8 cellular contexts compared by ENCODE assay signal in genomic region chr19:13838943-13839192, GRCh38. TPM values are rescaled to one million over a fixed set of nuclear protein-coding genes. Genes with fewer than 3 reads are reported as not detected.
DNase-seq lines count a peak whose midpoint lies in the region; ATAC-seq, FAIRE-seq and TF ChIP-seq lines count a peak whose summit lies in the region.

No MANE protein-coding gene starts in this region.

- peak overlapping the region; percentile 93 for H3K4me2 ChIP-seq in skeletal muscle satellite cell (ENCODE audit: low read length)

- TF ChIP-seq CTCF in fibroblast of mammary gland (conservative IDR thresholded peaks at IDR 0.05; ENCODE audit: control insufficient read depth, insufficient read depth, low read depth, low read length), result no peak

- CTCF ChIA-PET in T-cell (lab: Charles Lee), result interaction anchor here in 1 of 2 donors (2.0 kb wide), 1 partner anchor 23 kb away, joined by 10 read pairs; no protein-coding TSS in a partner anchor

- peaks cover 58 to 73% (median 61%) of the 10 kb centered on the region in 3 donors for H3K4me1 Mint-ChIP-seq in T-cell

- TF ChIP-seq POLR2A in GM12892 (IDR thresholded peaks at IDR 0.05; ENCODE audit: low read depth, low read length), result no peak

- POLR2A ChIA-PET in T-cell (lab: Charles Lee), result interaction anchor here (0.7 to 1.5 kb wide), 3 partner anchors 9 to 23 kb away, joined by 3 read pairs; no protein-coding TSS in a partner anchor

- H3K27me3 Mint-ChIP-seq in T-cell, result no peaks in the 10 kb centered on the region

- H3K4me3 ChIP-seq in fibroblast of mammary gland (ENCODE audit: control insufficient read depth, low read depth, low read length) (peak overlapping the region; percentile 88), skeletal muscle satellite cell (ENCODE audit: low read length) (peak overlapping the region; percentile 95)

- no peaks in the 10 kb centered on the region for H3K9me3 Mint-ChIP-seq in T-cell

- H3K4me1 ChIP-seq in skeletal muscle satellite cell (ENCODE audit: control insufficient read depth, insufficient read depth, low read length), result peaks cover 61% of the 10 kb centered on the region

- peaks cover 58% of the 10 kb centered on the region for H3K36me3 ChIP-seq in skeletal muscle satellite cell (ENCODE audit: insufficient read depth, low read length)

- in situ Hi-C loops in ACHN (cut with HindIII; ENCODE audit: low pct_ligation_motif_present, low pct_unique_long_range_greater_than_20kb, low sequenced_read_pairs), result no loop called here

- peak; percentile 96 for FAIRE-seq in GM12892 (lab: Jason Lieb, UNC)

- no peak for DNase-seq in GM12892 (ENCODE audit: insufficient read length)
- DNase-seq in T-cell, result peak in 1 of 34 experiments; percentile 72
- DNase-seq in fibroblast of mammary gland (ENCODE audit: low read depth), result no peak
- DNase-seq in ACHN, result no peak
- no peak for DNase-seq in amniotic stem cell (lab: John Stamatoyannopoulos, UW)
- DNase-seq in NAMALWA (ENCODE audit: low spot score), result no peak
- no peak for DNase-seq in globus pallidus (ENCODE audit: low spot score)

- no peaks in the 10 kb centered on the region for H3K27me3 ChIP-seq in skeletal muscle satellite cell (ENCODE audit: control insufficient read depth, insufficient read depth, low read length)

- peak overlapping the region; percentile 98 for H3K9ac ChIP-seq in skeletal muscle satellite cell (ENCODE audit: low read depth, low read length)

- H3K9me3 ChIP-seq in skeletal muscle satellite cell (replicated peaks; ENCODE audit: low read length), result no peaks in the 10 kb centered on the region

- peaks cover 6% of the 10 kb centered on the region for H3K36me3 Mint-ChIP-seq in T-cell

- peak in 1 of 4 experiments; percentile 3 for ATAC-seq in T-cell (replicated peaks in 1 of 4)

- peak overlapping the region; percentile 83 to 90 (median 86) for H3K4me3 Mint-ChIP-seq in T-cell

- peak overlapping the region; percentile 97 to 98 for H3K27ac Mint-ChIP-seq in T-cell

RNA-seq across cellular contexts. Expression of gene NANOS3, which starts 38.1 kb away (rescaled TPM):
- 1.2 TPM for polyA plus RNA-seq in GM12892 (2012; ENCODE audit: missing spikeins)
- 1 to 10 TPM in 3 of 5 donors, under 1 TPM in 1, not detected in 1; 0.85 to 2.3 (median 1.5) TPM for total RNA-seq in T-cell
- not detected in 2 replicates for total RNA-seq in skeletal muscle satellite cell (2012; rRNA removed)

RNA-seq across cellular contexts. Expression of gene ZSWIM4, which starts 43.6 kb away (rescaled TPM):
- 1.8 TPM for polyA plus RNA-seq in GM12892 (2012; ENCODE audit: missing spikeins)
- total RNA-seq in T-cell, result 1 to 10 TPM; 5.4 to 9.8 (median 9.0) TPM
- total RNA-seq in skeletal muscle satellite cell (2012; rRNA removed), result 2.8 and 3.5 TPM in 2 replicates
